In genomic region chr10:63629363-63630084, GRCh38 we compare ENCODE assay signal across 1 cellular context.
A peak's percentile ranks its signal among the peaks of the same experiment; 100 is the strongest.
TF ChIP-seq lines count a peak whose summit lies in the region.

No MANE protein-coding gene starts in this region.

TF ChIP-seq in HepG2, 621 proteins besides CTCF, POLR2A, EP300 and RAD21 (continued from another document and continues in another):
- TF ChIP-seq, protein P1, sequence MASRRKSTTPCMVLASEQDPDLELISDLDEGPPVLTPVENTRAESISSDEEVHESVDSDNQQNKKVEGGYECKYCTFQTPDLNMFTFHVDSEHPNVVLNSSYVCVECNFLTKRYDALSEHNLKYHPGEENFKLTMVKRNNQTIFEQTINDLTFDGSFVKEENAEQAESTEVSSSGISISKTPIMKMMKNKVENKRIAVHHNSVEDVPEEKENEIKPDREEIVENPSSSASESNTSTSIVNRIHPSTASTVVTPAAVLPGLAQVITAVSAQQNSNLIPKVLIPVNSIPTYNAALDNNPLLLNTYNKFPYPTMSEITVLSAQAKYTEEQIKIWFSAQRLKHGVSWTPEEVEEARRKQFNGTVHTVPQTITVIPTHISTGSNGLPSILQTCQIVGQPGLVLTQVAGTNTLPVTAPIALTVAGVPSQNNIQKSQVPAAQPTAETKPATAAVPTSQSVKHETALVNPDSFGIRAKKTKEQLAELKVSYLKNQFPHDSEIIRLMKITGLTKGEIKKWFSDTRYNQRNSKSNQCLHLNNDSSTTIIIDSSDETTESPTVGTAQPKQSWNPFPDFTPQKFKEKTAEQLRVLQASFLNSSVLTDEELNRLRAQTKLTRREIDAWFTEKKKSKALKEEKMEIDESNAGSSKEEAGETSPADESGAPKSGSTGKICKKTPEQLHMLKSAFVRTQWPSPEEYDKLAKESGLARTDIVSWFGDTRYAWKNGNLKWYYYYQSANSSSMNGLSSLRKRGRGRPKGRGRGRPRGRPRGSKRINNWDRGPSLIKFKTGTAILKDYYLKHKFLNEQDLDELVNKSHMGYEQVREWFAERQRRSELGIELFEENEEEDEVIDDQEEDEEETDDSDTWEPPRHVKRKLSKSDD (CRISPR knock-in tag; IDR thresholded peaks at IDR 0.05; ENCODE audit: low read depth) = no peak
- TF ChIP-seq XBP1 (CRISPR knock-in tag; IDR thresholded peaks at IDR 0.05) (no peak), FOXM1 (CRISPR knock-in tag; IDR thresholded peaks at IDR 0.05) (no peak), ZNF790 (CRISPR knock-in tag; IDR thresholded peaks at IDR 0.05; ENCODE audit: borderline replicate concordance) (no peak), ZNF800 (CRISPR knock-in tag; IDR thresholded peaks at IDR 0.05) (no peak), ZNF276 (CRISPR knock-in tag; IDR thresholded peaks at IDR 0.05; ENCODE audit: low read depth) (no peak), HNRNPLL (IDR thresholded peaks at IDR 0.05; ENCODE audit: low read depth, low read length, poor library complexity, severe bottlenecking) (no peak), CREM (IDR thresholded peaks at IDR 0.05) (no peak), CREM (CRISPR knock-in tag; IDR thresholded peaks at IDR 0.05) (no peak), ZNF530 (CRISPR knock-in tag; IDR thresholded peaks at IDR 0.05; ENCODE audit: low read depth) (no peak), KAT8 (CRISPR knock-in tag; IDR thresholded peaks at IDR 0.05) (0 out of 2 replicates have a peak, but pooled peaks have one; percentile 13), ZNF607 (CRISPR knock-in tag; IDR thresholded peaks at IDR 0.05; ENCODE audit: borderline replicate concordance) (no peak; the same call in 1 of the 2 replicates), GLI4 (CRISPR knock-in tag; IDR thresholded peaks at IDR 0.05; ENCODE audit: borderline replicate concordance) (no peak), RFX3 (CRISPR knock-in tag; IDR thresholded peaks at IDR 0.05) (no peak), CSRNP1 (CRISPR knock-in tag; IDR thresholded peaks at IDR 0.05) (no peak), ZFP36L1 (CRISPR knock-in tag; IDR thresholded peaks at IDR 0.05) (no peak), TFAP4 (IDR thresholded peaks at IDR 0.05; ENCODE audit: borderline replicate concordance, low read depth) (no peak; the same call in 1 of the 2 replicates), ZSCAN12 (CRISPR knock-in tag; IDR thresholded peaks at IDR 0.05) (peak; percentile 38; the same call in 1 of the 2 replicates), ZBTB46 (CRISPR knock-in tag; IDR thresholded peaks at IDR 0.05; ENCODE audit: borderline replicate concordance) (no peak), ZFP37 (CRISPR knock-in tag; IDR thresholded peaks at IDR 0.05; ENCODE audit: borderline replicate concordance) (no peak), CREB3 (CRISPR knock-in tag; IDR thresholded peaks at IDR 0.05) (no peak), PHF8 (CRISPR knock-in tag; IDR thresholded peaks at IDR 0.05) (no peak), MEF2D (CRISPR knock-in tag; IDR thresholded peaks at IDR 0.05) (no peak), HES4 (CRISPR knock-in tag; IDR thresholded peaks at IDR 0.05; ENCODE audit: borderline replicate concordance) (no peak), ZMAT5 (CRISPR knock-in tag; IDR thresholded peaks at IDR 0.05; ENCODE audit: borderline replicate concordance, low read depth) (no peak), TIGD3 (CRISPR knock-in tag; IDR thresholded peaks at IDR 0.05; ENCODE audit: borderline replicate concordance) (no peak), SIN3A (IDR thresholded peaks at IDR 0.05; ENCODE audit: borderline replicate concordance, low read depth, low read length) (peak; percentile 54; the same call in 1 of the 2 replicates), ZNF12 (CRISPR knock-in tag; IDR thresholded peaks at IDR 0.05) (no peak), SRY (CRISPR knock-in tag; IDR thresholded peaks at IDR 0.05) (no peak)
- TF ChIP-seq, protein P2, sequence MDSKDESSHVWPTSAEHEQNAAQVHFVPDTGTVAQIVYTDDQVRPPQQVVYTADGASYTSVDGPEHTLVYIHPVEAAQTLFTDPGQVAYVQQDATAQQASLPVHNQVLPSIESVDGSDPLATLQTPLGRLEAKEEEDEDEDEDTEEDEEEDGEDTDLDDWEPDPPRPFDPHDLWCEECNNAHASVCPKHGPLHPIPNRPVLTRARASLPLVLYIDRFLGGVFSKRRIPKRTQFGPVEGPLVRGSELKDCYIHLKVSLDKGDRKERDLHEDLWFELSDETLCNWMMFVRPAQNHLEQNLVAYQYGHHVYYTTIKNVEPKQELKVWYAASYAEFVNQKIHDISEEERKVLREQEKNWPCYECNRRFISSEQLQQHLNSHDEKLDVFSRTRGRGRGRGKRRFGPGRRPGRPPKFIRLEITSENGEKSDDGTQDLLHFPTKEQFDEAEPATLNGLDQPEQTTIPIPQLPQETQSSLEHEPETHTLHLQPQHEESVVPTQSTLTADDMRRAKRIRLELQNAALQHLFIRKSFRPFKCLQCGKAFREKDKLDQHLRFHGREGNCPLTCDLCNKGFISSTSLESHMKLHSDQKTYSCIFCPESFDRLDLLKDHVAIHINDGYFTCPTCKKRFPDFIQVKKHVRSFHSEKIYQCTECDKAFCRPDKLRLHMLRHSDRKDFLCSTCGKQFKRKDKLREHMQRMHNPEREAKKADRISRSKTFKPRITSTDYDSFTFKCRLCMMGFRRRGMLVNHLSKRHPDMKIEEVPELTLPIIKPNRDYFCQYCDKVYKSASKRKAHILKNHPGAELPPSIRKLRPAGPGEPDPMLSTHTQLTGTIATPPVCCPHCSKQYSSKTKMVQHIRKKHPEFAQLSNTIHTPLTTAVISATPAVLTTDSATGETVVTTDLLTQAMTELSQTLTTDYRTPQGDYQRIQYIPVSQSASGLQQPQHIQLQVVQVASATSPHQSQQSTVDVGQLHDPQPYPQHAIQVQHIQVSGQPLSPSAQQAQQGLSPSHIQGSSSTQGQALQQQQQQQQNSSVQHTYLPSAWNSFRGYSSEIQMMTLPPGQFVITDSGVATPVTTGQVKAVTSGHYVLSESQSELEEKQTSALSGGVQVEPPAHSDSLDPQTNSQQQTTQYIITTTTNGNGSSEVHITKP (CRISPR knock-in tag; IDR thresholded peaks at IDR 0.05; ENCODE audit: low read depth) = no peak
- TF ChIP-seq, protein P3, sequence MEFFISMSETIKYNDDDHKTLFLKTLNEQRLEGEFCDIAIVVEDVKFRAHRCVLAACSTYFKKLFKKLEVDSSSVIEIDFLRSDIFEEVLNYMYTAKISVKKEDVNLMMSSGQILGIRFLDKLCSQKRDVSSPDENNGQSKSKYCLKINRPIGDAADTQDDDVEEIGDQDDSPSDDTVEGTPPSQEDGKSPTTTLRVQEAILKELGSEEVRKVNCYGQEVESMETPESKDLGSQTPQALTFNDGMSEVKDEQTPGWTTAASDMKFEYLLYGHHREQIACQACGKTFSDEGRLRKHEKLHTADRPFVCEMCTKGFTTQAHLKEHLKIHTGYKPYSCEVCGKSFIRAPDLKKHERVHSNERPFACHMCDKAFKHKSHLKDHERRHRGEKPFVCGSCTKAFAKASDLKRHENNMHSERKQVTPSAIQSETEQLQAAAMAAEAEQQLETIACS (CRISPR knock-in tag; IDR thresholded peaks at IDR 0.05) = 0 out of 2 replicates have a peak, but pooled peaks have one; percentile 22
- TF ChIP-seq, protein P4, sequence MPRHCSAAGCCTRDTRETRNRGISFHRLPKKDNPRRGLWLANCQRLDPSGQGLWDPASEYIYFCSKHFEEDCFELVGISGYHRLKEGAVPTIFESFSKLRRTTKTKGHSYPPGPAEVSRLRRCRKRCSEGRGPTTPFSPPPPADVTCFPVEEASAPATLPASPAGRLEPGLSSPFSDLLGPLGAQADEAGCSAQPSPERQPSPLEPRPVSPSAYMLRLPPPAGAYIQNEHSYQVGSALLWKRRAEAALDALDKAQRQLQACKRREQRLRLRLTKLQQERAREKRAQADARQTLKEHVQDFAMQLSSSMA (CRISPR knock-in tag; IDR thresholded peaks at IDR 0.05) = no peak
- TF ChIP-seq, protein P5, sequence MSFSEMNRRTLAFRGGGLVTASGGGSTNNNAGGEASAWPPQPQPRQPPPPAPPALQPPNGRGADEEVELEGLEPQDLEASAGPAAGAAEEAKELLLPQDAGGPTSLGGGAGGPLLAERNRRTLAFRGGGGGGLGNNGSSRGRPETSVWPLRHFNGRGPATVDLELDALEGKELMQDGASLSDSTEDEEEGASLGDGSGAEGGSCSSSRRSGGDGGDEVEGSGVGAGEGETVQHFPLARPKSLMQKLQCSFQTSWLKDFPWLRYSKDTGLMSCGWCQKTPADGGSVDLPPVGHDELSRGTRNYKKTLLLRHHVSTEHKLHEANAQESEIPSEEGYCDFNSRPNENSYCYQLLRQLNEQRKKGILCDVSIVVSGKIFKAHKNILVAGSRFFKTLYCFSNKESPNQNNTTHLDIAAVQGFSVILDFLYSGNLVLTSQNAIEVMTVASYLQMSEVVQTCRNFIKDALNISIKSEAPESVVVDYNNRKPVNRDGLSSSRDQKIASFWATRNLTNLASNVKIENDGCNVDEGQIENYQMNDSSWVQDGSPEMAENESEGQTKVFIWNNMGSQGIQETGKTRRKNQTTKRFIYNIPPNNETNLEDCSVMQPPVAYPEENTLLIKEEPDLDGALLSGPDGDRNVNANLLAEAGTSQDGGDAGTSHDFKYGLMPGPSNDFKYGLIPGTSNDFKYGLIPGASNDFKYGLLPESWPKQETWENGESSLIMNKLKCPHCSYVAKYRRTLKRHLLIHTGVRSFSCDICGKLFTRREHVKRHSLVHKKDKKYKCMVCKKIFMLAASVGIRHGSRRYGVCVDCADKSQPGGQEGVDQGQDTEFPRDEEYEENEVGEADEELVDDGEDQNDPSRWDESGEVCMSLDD (CRISPR knock-in tag; IDR thresholded peaks at IDR 0.05; ENCODE audit: borderline replicate concordance) = no peak
